In the genomic region with DNA sequence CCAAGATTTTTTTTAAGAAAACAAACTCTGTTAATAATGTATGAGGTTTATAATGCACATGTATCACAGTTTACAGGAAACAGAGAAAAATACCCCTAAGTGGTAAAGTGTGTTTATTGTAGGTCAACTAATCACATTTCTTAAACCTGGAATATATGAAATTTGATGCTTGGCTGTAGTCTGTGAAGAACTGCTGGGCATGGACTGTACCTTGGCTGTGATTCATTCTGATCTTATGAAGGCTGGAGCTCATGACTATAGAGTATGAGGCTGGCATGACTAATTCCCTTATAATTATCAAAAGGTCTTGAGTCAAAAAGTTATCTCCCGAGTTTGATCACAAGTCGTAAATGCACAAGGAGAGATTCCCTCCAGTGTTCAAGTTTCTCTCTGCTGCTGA, we compare ENCODE assay signal across 13 cellular contexts.
DNase-seq lines count a peak whose midpoint lies in the region; ATAC-seq lines count a peak whose summit lies in the region.
"Had no signal": no experiment of that assay in that cellular context is flagged by ENCODE, and none has a peak within 500 bp of the region (broad histone marks: within the 10 kb centered on the region; RNA-seq: fewer than 3 reads in every experiment).

No MANE protein-coding gene starts in this region.

- H3K9me3 ChIP-seq in adipocyte (ENCODE audit: control insufficient read depth, low read length), result no peaks in the 10 kb centered on the region
- no peaks in the 10 kb centered on the region for H3K9me3 ChIP-seq in skeletal muscle tissue (ENCODE audit: control insufficient read depth in 3 of 3, low read length in 3 of 3)
- H3K9me3 ChIP-seq: mucosa of descending colon had no signal

- DNase-seq in HCEC 1CT (peak; percentile 97), adipocyte (ENCODE audit: low read depth) (peak; percentile 80), fibroblast of the conjunctiva (ENCODE audit: low read depth) (peak; percentile 69), NCI-H345 (lab: John Stamatoyannopoulos, UW) (no peak)
- DNase-seq in activated T-helper 1 cell treated with anti-CD3 and anti-CD28 coated beads, Interleukin-12 subunit alpha, Interleukin-12 subunit beta, Interleukin-2, Interleukin-4 antibody, amounts not matched to agents 30 ng/mL and 10 ng/mL and 1 ng/mL, durations not matched to agents 14 hours and 24 hours and 36 hours (ENCODE audit: low spot score), result no peak
- no peak for DNase-seq in stimulated activated CD8-positive, alpha-beta memory T cell treated with anti-CD3 and anti-CD28 coated beads, Interleukin-4, amount 100 ng/mL, for 48 hours
- DNase-seq: activated CD8-positive, alpha-beta memory T cell treated with anti-CD3 and anti-CD28 coated beads, Interleukin-2, amount 10 ng/mL, durations not matched to agents 7 days and 5 days; DMS79; glutamatergic neuron; mucosa of descending colon; NCI-H526 had no signal

- H3K36me3 ChIP-seq in adipocyte (ENCODE audit: control insufficient read depth, insufficient read depth, low read length, severe bottlenecking) (no peaks in the 10 kb centered on the region), skeletal muscle tissue (ENCODE audit: control insufficient read depth in 3 of 3, insufficient read depth in 3 of 3, low read length in 3 of 3) (no peaks in the 10 kb centered on the region)

- peaks cover 2% of the 10 kb centered on the region for H3K27me3 Mint-ChIP-seq in activated T-helper 1 cell treated with anti-CD3 and anti-CD28 coated beads, Interleukin-12 subunit alpha, Interleukin-12 subunit beta, Interleukin-2, Interleukin-4 antibody, amounts not matched to agents 30 ng/mL and 10 ng/mL and 1 ng/mL, durations not matched to agents 14 hours and 24 hours and 36 hours (ENCODE audit: insufficient read depth)
- H3K27me3 Mint-ChIP-seq: activated CD8-positive, alpha-beta memory T cell treated with anti-CD3 and anti-CD28 coated beads, Interleukin-2, amount 10 ng/mL, durations not matched to agents 7 days and 5 days had no signal

- intact Hi-C loops in activated T-helper 1 cell treated with anti-CD3 and anti-CD28 coated beads, Interleukin-12 subunit alpha, Interleukin-12 subunit beta, Interleukin-2, Interleukin-4 antibody, amounts not matched to agents 30 ng/mL and 10 ng/mL and 1 ng/mL, durations not matched to agents 14 hours and 24 hours and 36 hours (cut with micrococcal nuclease), result no loop called here

- no peak overlapping the region for H3K27ac Mint-ChIP-seq in activated T-helper 1 cell treated with anti-CD3 and anti-CD28 coated beads, Interleukin-12 subunit alpha, Interleukin-12 subunit beta, Interleukin-2, Interleukin-4 antibody, amounts not matched to agents 30 ng/mL and 10 ng/mL and 1 ng/mL, durations not matched to agents 14 hours and 24 hours and 36 hours
- H3K27ac Mint-ChIP-seq: activated CD8-positive, alpha-beta memory T cell treated with anti-CD3 and anti-CD28 coated beads, Interleukin-2, amount 10 ng/mL, durations not matched to agents 7 days and 5 days had no signal

- H3K4me1 ChIP-seq in adipocyte (ENCODE audit: control insufficient read depth, insufficient read depth, low read length) (peaks cover 56% of the 10 kb centered on the region), skeletal muscle tissue (ENCODE audit: control insufficient read depth in 3 of 3, insufficient read depth in 3 of 3, low read length in 3 of 3) (peaks cover 4 to 18% (median 6%) of the 10 kb centered on the region in 3 donors)

- H3K36me3 Mint-ChIP-seq in activated T-helper 1 cell treated with anti-CD3 and anti-CD28 coated beads, Interleukin-12 subunit alpha, Interleukin-12 subunit beta, Interleukin-2, Interleukin-4 antibody, amounts not matched to agents 30 ng/mL and 10 ng/mL and 1 ng/mL, durations not matched to agents 14 hours and 24 hours and 36 hours (ENCODE audit: low read depth), result no peaks in the 10 kb centered on the region
- H3K36me3 Mint-ChIP-seq: activated CD8-positive, alpha-beta memory T cell treated with anti-CD3 and anti-CD28 coated beads, Interleukin-2, amount 10 ng/mL, durations not matched to agents 7 days and 5 days had no signal

- H3K4me1 Mint-ChIP-seq in activated T-helper 1 cell treated with anti-CD3 and anti-CD28 coated beads, Interleukin-12 subunit alpha, Interleukin-12 subunit beta, Interleukin-2, Interleukin-4 antibody, amounts not matched to agents 30 ng/mL and 10 ng/mL and 1 ng/mL, durations not matched to agents 14 hours and 24 hours and 36 hours (ENCODE audit: low read depth), result peaks cover 5% of the 10 kb centered on the region
- H3K4me1 Mint-ChIP-seq: activated CD8-positive, alpha-beta memory T cell treated with anti-CD3 and anti-CD28 coated beads, Interleukin-2, amount 10 ng/mL, durations not matched to agents 7 days and 5 days had no signal

- H3K4me3 ChIP-seq in adipocyte (ENCODE audit: low read length) (no peak overlapping the region), skeletal muscle tissue (ENCODE audit: low read length in 3 of 3) (no peak overlapping the region)
- H3K4me3 ChIP-seq: mucosa of descending colon had no signal

- ATAC-seq in GM18498 (IDR thresholded peaks at IDR 0.05; ENCODE audit: unreplicated experiment), result no peak
- ATAC-seq: activated CD8-positive, alpha-beta memory T cell treated with anti-CD3 and anti-CD28 coated beads, Interleukin-2, amount 10 ng/mL, durations not matched to agents 7 days and 5 days; mucosa of descending colon had no signal

- no peaks in the 10 kb centered on the region for H3K9me3 Mint-ChIP-seq in activated T-helper 1 cell treated with anti-CD3 and anti-CD28 coated beads, Interleukin-12 subunit alpha, Interleukin-12 subunit beta, Interleukin-2, Interleukin-4 antibody, amounts not matched to agents 30 ng/mL and 10 ng/mL and 1 ng/mL, durations not matched to agents 14 hours and 24 hours and 36 hours

- peak overlapping the region; percentile 46 for H3K27ac ChIP-seq in skeletal muscle tissue (ENCODE audit: low read depth, low read length)

- no peak overlapping the region for H3K4me3 Mint-ChIP-seq in activated T-helper 1 cell treated with anti-CD3 and anti-CD28 coated beads, Interleukin-12 subunit alpha, Interleukin-12 subunit beta, Interleukin-2, Interleukin-4 antibody, amounts not matched to agents 30 ng/mL and 10 ng/mL and 1 ng/mL, durations not matched to agents 14 hours and 24 hours and 36 hours
- H3K4me3 Mint-ChIP-seq: activated CD8-positive, alpha-beta memory T cell treated with anti-CD3 and anti-CD28 coated beads, Interleukin-2, amount 10 ng/mL, durations not matched to agents 7 days and 5 days had no signal

- H3K27me3 ChIP-seq in adipocyte (replicated peaks; ENCODE audit: control insufficient read depth, insufficient read depth, low read length), result no peaks in the 10 kb centered on the region
- no peaks in the 10 kb centered on the region for H3K27me3 ChIP-seq in skeletal muscle tissue (ENCODE audit: control insufficient read depth in 3 of 3, insufficient read depth in 3 of 3, low read length in 3 of 3)

- H3K9ac ChIP-seq in adipocyte (ENCODE audit: low read length) (peak overlapping the region; percentile 55), skeletal muscle tissue (ENCODE audit: low read depth in 1 of 3, low read length in 3 of 3) (no peak overlapping the region)

Comparison
In these comparisons a context has a peak if more than half of its experiments do, and no peak if none do; other contexts are left out.
1. DNase-seq: peak in HCEC 1CT (single experiment), adipocyte (single experiment) and fibroblast of the conjunctiva (single experiment); none in activated T-helper 1 cell treated with anti-CD3 and anti-CD28 coated beads, Interleukin-12 subunit alpha, Interleukin-12 subunit beta, Interleukin-2, Interleukin-4 antibody, amounts not matched to agents 30 ng/mL and 10 ng/mL and 1 ng/mL, durations not matched to agents 14 hours and 24 hours and 36 hours (single experiment), stimulated activated CD8-positive, alpha-beta memory T cell treated with anti-CD3 and anti-CD28 coated beads, Interleukin-4, amount 100 ng/mL, for 48 hours (single experiment) and NCI-H345 (single experiment).